In the genomic region with DNA sequence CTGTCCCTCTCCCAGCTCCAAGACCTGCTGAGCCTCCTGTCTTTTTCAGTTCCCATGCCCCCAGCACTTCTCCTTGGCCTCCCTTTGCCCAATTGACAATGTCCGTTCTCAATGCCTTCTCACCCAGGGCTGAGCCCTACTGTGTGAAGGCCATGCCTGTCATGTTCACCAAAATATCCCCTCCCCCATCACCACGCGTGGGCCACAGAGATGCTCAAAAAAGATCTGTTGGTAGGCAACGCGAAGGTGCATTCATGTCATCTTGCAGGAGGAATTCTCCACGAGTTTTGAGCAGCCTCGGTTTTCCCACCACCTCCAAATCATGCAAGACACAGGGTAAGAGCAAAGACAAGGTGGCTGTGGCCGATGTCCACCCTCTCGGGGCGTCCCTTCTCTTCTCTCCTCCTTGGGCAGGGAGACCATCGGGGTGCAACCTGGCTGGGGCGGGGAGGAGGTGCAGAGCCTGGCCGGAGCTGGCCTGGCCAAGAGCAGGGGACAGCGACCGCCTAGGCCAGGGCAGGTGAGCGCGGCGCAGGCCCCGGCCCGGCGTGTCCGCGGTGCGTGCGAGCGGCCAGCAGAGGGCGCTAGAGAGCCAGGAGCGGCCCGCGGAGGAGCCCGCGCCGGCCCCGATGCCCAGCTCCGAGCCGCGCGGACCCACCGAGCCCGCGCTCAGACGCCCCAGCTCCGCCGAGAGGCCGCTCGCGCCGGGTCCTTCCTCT, we compare ENCODE assay signal across 9 cellular contexts. TPM values are rescaled to one million over a fixed set of nuclear protein-coding genes. Genes with fewer than 3 reads are reported as not detected.
DNase-seq lines count a peak whose midpoint lies in the region; ATAC-seq and TF ChIP-seq lines count a peak whose summit lies in the region.
"Not testable (repeated sequence)": the region's sequence is repeated elsewhere in the genome, so short reads cannot be mapped to it uniquely, and the experiment has no call there.
"Had no signal": no experiment of that assay in that cellular context is flagged by ENCODE, and none has a peak within 500 bp of the region (broad histone marks: within the 10 kb centered on the region; RNA-seq: fewer than 3 reads in every experiment).

No MANE protein-coding gene starts in this region.

- not testable (repeated sequence) for ATAC-seq in effector memory CD8-positive, alpha-beta T cell (replicated peaks)
- ATAC-seq in left lung: peak; percentile 72

- H3K9me3 Mint-ChIP-seq in activated T-helper 1 cell treated with anti-CD3 and anti-CD28 coated beads, Interleukin-12 subunit alpha, Interleukin-12 subunit beta, Interleukin-2, Interleukin-4 antibody, amounts not matched to agents 30 ng/mL and 10 ng/mL and 1 ng/mL, durations not matched to agents 14 hours and 24 hours and 36 hours; effector memory CD8-positive, alpha-beta T cell: not testable (repeated sequence)

- not testable (repeated sequence) for H3K27ac Mint-ChIP-seq in activated T-helper 1 cell treated with anti-CD3 and anti-CD28 coated beads, Interleukin-12 subunit alpha, Interleukin-12 subunit beta, Interleukin-2, Interleukin-4 antibody, amounts not matched to agents 30 ng/mL and 10 ng/mL and 1 ng/mL, durations not matched to agents 14 hours and 24 hours and 36 hours; effector memory CD8-positive, alpha-beta T cell

- not testable (repeated sequence) for H3K4me1 ChIP-seq in left lung, uterus

- TF ChIP-seq CTCF in GM06990 (IDR thresholded peaks at IDR 0.05; ENCODE audit: insufficient read depth, low read length, poor library complexity, severe bottlenecking) (peak; percentile 12), left lung (IDR thresholded peaks at IDR 0.05) (peak; percentile 69 to 79), uterus (IDR thresholded peaks at IDR 0.05) (peak; percentile 40 to 76 (median 70))

- not testable (repeated sequence) for H3K9me3 ChIP-seq in left lung, uterus

- intact Hi-C loops in activated T-helper 1 cell treated with anti-CD3 and anti-CD28 coated beads, Interleukin-12 subunit alpha, Interleukin-12 subunit beta, Interleukin-2, Interleukin-4 antibody, amounts not matched to agents 30 ng/mL and 10 ng/mL and 1 ng/mL, durations not matched to agents 14 hours and 24 hours and 36 hours (cut with micrococcal nuclease): loop anchor here (10.0 kb wide), 1 partner anchor 96 kb away; no protein-coding TSS in a partner anchor
- intact Hi-C loops in left lung (cut with DNase I); uterus (cut with DNase I; ENCODE audit: low total_unique reads): not testable (repeated sequence)

- not testable (repeated sequence) for H3K4me3 Mint-ChIP-seq in activated T-helper 1 cell treated with anti-CD3 and anti-CD28 coated beads, Interleukin-12 subunit alpha, Interleukin-12 subunit beta, Interleukin-2, Interleukin-4 antibody, amounts not matched to agents 30 ng/mL and 10 ng/mL and 1 ng/mL, durations not matched to agents 14 hours and 24 hours and 36 hours
- peak overlapping the region; percentile 63 to 66 for H3K4me3 Mint-ChIP-seq in effector memory CD8-positive, alpha-beta T cell

- H3K36me3 Mint-ChIP-seq in activated T-helper 1 cell treated with anti-CD3 and anti-CD28 coated beads, Interleukin-12 subunit alpha, Interleukin-12 subunit beta, Interleukin-2, Interleukin-4 antibody, amounts not matched to agents 30 ng/mL and 10 ng/mL and 1 ng/mL, durations not matched to agents 14 hours and 24 hours and 36 hours (ENCODE audit: low read depth); effector memory CD8-positive, alpha-beta T cell (ENCODE audit: insufficient read depth): not testable (repeated sequence)

- peaks cover 15% of the 10 kb centered on the region for H3K27me3 Mint-ChIP-seq in activated T-helper 1 cell treated with anti-CD3 and anti-CD28 coated beads, Interleukin-12 subunit alpha, Interleukin-12 subunit beta, Interleukin-2, Interleukin-4 antibody, amounts not matched to agents 30 ng/mL and 10 ng/mL and 1 ng/mL, durations not matched to agents 14 hours and 24 hours and 36 hours (ENCODE audit: insufficient read depth)
- H3K27me3 Mint-ChIP-seq in effector memory CD8-positive, alpha-beta T cell: peaks cover 27 to 63% of the 10 kb centered on the region in 2 donors

- H3K27ac ChIP-seq in left lung, uterus: not testable (repeated sequence)

- DNase-seq in GM06990 (ENCODE audit: extremely low read depth, insufficient read length): peak; percentile 33
- peak; percentile 32 for DNase-seq in NCI-H1048 (lab: John Stamatoyannopoulos, UW)
- peak; percentile 20 for DNase-seq in SW480 (ENCODE audit: low spot score)
- peak; percentile 48 for DNase-seq in activated T-helper 1 cell treated with anti-CD3 and anti-CD28 coated beads, Interleukin-12 subunit alpha, Interleukin-12 subunit beta, Interleukin-2, Interleukin-4 antibody, amounts not matched to agents 30 ng/mL and 10 ng/mL and 1 ng/mL, durations not matched to agents 14 hours and 24 hours and 36 hours (ENCODE audit: low spot score)
- peak; percentile 58 to 73 (median 72) for DNase-seq in effector memory CD8-positive, alpha-beta T cell
- DNase-seq in left lung: peak; percentile 36 to 93
- peak; percentile 25 to 56 for DNase-seq in stimulated activated CD4-positive, alpha-beta T cell treated with anti-CD3 and anti-CD28 coated beads, Interleukin-12 subunit alpha, Interleukin-12 subunit beta, amount 100 ng/mL, for 24 hours (ENCODE audit: low read depth in 2 of 2)
- peak in 1 of 2 donors; percentile 56 for DNase-seq in uterus

- H3K36me3 ChIP-seq in GM06990 (ENCODE audit: control insufficient read depth, insufficient read depth, low read length); left lung; uterus: not testable (repeated sequence)

- H3K4me3 ChIP-seq in GM06990 (replicated peaks; ENCODE audit: low read depth, low read length): not testable (repeated sequence)
- H3K4me3 ChIP-seq in left lung (peak overlapping the region; percentile 19 to 24), uterus (peak overlapping the region in 1 of 2 donors; percentile 14)

- TF ChIP-seq POLR2A in uterus (IDR thresholded peaks at IDR 0.05): not testable (repeated sequence)

- not testable (repeated sequence) for H3K27me3 ChIP-seq in GM06990 (replicated peaks; ENCODE audit: control insufficient read depth, insufficient read depth, low read length); uterus
- H3K27me3 ChIP-seq in left lung: peaks cover 0 to 58% of the 10 kb centered on the region in 2 donors

- not testable (repeated sequence) for H3K4me1 Mint-ChIP-seq in activated T-helper 1 cell treated with anti-CD3 and anti-CD28 coated beads, Interleukin-12 subunit alpha, Interleukin-12 subunit beta, Interleukin-2, Interleukin-4 antibody, amounts not matched to agents 30 ng/mL and 10 ng/mL and 1 ng/mL, durations not matched to agents 14 hours and 24 hours and 36 hours (ENCODE audit: low read depth); effector memory CD8-positive, alpha-beta T cell (ENCODE audit: low read depth in 2 of 2)

RNA-seq across cellular contexts. Expression of gene KRTAP5-11, which starts 56.3 kb away (rescaled TPM):
- total RNA-seq in activated T-helper 1 cell treated with anti-CD3 and anti-CD28 coated beads, Interleukin-12 subunit alpha, Interleukin-12 subunit beta, Interleukin-2, Interleukin-4 antibody, amounts not matched to agents 30 ng/mL and 10 ng/mL and 1 ng/mL, durations not matched to agents 14 hours and 24 hours and 36 hours: not detected in 2 replicates
- total RNA-seq in left lung (not detected), uterus (not detected)
- total RNA-seq: T-helper 2 cell treated with Interferon-gamma antibody and Interleukin-4, amounts not matched to agents 100 ng/mL and 5 ng/mL, for 36 hours had no signal

Comparison
In these comparisons a context has a peak if more than half of its experiments do, and no peak if none do; other contexts are left out.
1. CTCF ChIP-seq: peak in every context shown above with its lines; median percentile 74 in left lung; 70 in uterus; 12 in GM06990.